20 cellular contexts compared by ENCODE assay signal in the genomic region with DNA sequence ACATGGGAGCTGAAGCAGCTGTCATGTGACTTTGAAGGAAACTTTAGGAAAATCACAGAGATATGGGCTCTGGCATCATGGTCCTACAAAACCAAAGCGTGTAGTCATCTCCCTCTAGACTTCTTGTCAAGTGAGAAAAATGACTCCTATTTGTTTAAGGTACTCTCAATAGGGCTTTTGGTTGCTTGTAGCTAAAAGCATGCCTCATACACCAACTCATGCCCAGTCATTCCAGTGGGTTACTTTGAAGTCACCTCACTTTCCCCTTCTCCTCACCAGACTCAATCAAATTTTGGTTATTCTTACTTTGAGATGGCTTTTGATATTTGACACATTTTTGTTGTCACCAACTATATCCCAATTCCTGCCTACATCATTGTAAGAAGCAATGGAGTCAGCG.
"Had no signal": no experiment of that assay in that cellular context is flagged by ENCODE, and none has a peak within 500 bp of the region (broad histone marks: within the 10 kb centered on the region; RNA-seq: fewer than 3 reads in every experiment).

No MANE protein-coding gene starts in this region.

- DNase-seq: Karpas-422, KG1, MG63, NCI-H1092, NCI-H1436, NCI-H187, NCI-H2029, NCI-H2081 treated with DMSO at 0.1 percent for 48 hours, NCI-H2171, NCI-H226, NCI-H446, NCI-H510A, NCI-H524 treated with DMSO at 0.1 percent for 48 hours, NCI-H69, NCI-H774, Right ventricle myocardium superior, RPMI8226, SIG-M5 had no signal

- H3K27ac ChIP-seq: SJSA1, SK-N-MC had no signal

- H3K27me3 ChIP-seq: MG63 had no signal

- H3K9me3 ChIP-seq: MG63, SJSA1 had no signal

- H3K4me3 ChIP-seq: MG63, SJSA1, SK-N-MC had no signal

- H3K36me3 ChIP-seq: MG63, SJSA1 had no signal
